ENCODE assay signal across 1 cellular context in genomic region chr4:76780781-76781697, GRCh38.
TF ChIP-seq lines count a peak whose summit lies in the region.

No MANE protein-coding gene starts in this region.

TF ChIP-seq in IMR-90, 13 proteins besides CTCF, POLR2A, EP300 and RAD21:
- TF ChIP-seq BHLHE40 (IDR thresholded peaks at IDR 0.05; ENCODE audit: low read depth, low read length) = no peak
- no peak for TF ChIP-seq MAZ (IDR thresholded peaks at IDR 0.05; ENCODE audit: borderline replicate concordance, low read depth, low read length)
- TF ChIP-seq NFE2L2 (IDR thresholded peaks at IDR 0.05; ENCODE audit: low read depth, low read length) = no peak
- TF ChIP-seq FOS (IDR thresholded peaks at IDR 0.05; ENCODE audit: low read depth, low read length) = no peak
